12 cellular contexts compared by ENCODE assay signal in genomic region chr19:4900879-4901278, GRCh38. TPM values are rescaled to one million over a fixed set of nuclear protein-coding genes. Genes with fewer than 3 reads are reported as not detected.
DNase-seq lines count a peak whose midpoint lies in the region; ATAC-seq and TF ChIP-seq lines count a peak whose summit lies in the region.
"Not testable (repeated sequence)": the region's sequence is repeated elsewhere in the genome, so short reads cannot be mapped to it uniquely, and the experiment has no call there.
"Had no signal": no experiment of that assay in that cellular context is flagged by ENCODE, and none has a peak within 500 bp of the region (broad histone marks: within the 10 kb centered on the region; RNA-seq: fewer than 3 reads in every experiment).

No MANE protein-coding gene starts in this region.

- H3K4me3 ChIP-seq in BLaER1; HL-60 (replicated peaks; ENCODE audit: insufficient read depth, low read length); spleen: not testable (repeated sequence)

- TF ChIP-seq POLR2A in spleen (IDR thresholded peaks at IDR 0.05) = not testable (repeated sequence)

- H3K36me3 ChIP-seq in BLaER1 = not testable (repeated sequence)
- peaks cover 0 to 16% (median 0%) of the 10 kb centered on the region in 6 donors for H3K36me3 ChIP-seq in spleen

- TF ChIP-seq CTCF in HL-60 (IDR thresholded peaks at IDR 0.05; ENCODE audit: insufficient read depth, low read length); spleen (IDR thresholded peaks at IDR 0.05 in 8 of 11, conservative IDR thresholded peaks at IDR 0.05 in 3 of 11): not testable (repeated sequence)

- not testable (repeated sequence) for H3K9me3 ChIP-seq in BLaER1, spleen

- DNase-seq in HL-60 (ENCODE audit: low read depth in 1 of 2, low spot score in 1 of 2) (peak; percentile 88 to 95), MV-4-11 (lab: John Stamatoyannopoulos, UW) (peak; percentile 99), NOMO-1 treated with dmso at 0.1 percent for 144 hours (lab: John Stamatoyannopoulos, UW; ENCODE audit: unreplicated experiment) (peak; percentile 83), SIG-M5 treated with dmso at 0.1 percent for 504 hours (lab: John Stamatoyannopoulos, UW; ENCODE audit: unreplicated experiment) (peak; percentile 60), Right ventricle myocardium inferior (ENCODE audit: missing footprints) (peak; percentile 80), spleen (peak; percentile 74)

- ATAC-seq in Right ventricle myocardium inferior = not testable (repeated sequence)

- H3K27ac ChIP-seq in BLaER1 (peak overlapping the region; percentile 78), HL-60 (replicated peaks) (peak overlapping the region; percentile 77), spleen (peak overlapping the region in 4 of 8 donors; percentile 15 to 80 (median 65))

- peak overlapping the region; percentile 46 for H3K4me2 ChIP-seq in BLaER1

- H3K27me3 ChIP-seq in BLaER1; HL-60 (ENCODE audit: insufficient read depth, poor library complexity, severe bottlenecking); spleen (replicated peaks in 1 of 7): not testable (repeated sequence)

- H4K20me1 ChIP-seq in BLaER1 = not testable (repeated sequence)

- WGBS in spleen, 5 donors = 54 to 82% (median 58%) methylated on average over 13 of the region's 13 CpGs

- intact Hi-C loops in Right ventricle myocardium inferior (cut with DNase I); spleen (cut with DNase I; ENCODE audit: low total_unique reads): not testable (repeated sequence)

- H3K9ac ChIP-seq in BLaER1 = 0 out of 2 replicates have a peak overlapping the region, but pooled peaks have one; percentile 11

- H3K4me1 ChIP-seq in BLaER1 (peaks cover 86% of the 10 kb centered on the region), spleen (peaks cover 0 to 41% (median 12%) of the 10 kb centered on the region in 6 donors)

RNA-seq across cellular contexts. Expression of gene ARRDC5, which starts 1.8 kb away (rescaled TPM):
- total RNA-seq in Right ventricle myocardium inferior = not detected
- total RNA-seq in spleen = 1 to 10 TPM; 4.1 to 9.4 (median 7.3) TPM
- polyA plus RNA-seq in spleen = 1 to 10 TPM; 1.4 to 1.9 (median 1.6) TPM
- total RNA-seq: G401, H1, H9 had no signal
- polyA plus RNA-seq: A549, BJ, H1 had no signal

RNA-seq across cellular contexts. Expression of gene UHRF1, which starts 8.4 kb away (rescaled TPM):
- 2.3 TPM for total RNA-seq in Right ventricle myocardium inferior
- 10 to 100 TPM in 1 of 7 donors, 1 to 10 TPM in 6; 2.1 to 10.8 (median 5.9) TPM for total RNA-seq in spleen
- 1 to 10 TPM; 1.5 to 6.8 (median 3.3) TPM for polyA plus RNA-seq in spleen

RNA-seq across cellular contexts. Expression of gene PLIN3, which starts 33.4 kb away (rescaled TPM):
- 34.0 TPM for total RNA-seq in Right ventricle myocardium inferior
- total RNA-seq in spleen = 10 to 100 TPM; 26.7 to 63.5 (median 46.9) TPM
- 10 to 100 TPM; 28.0 to 40.0 (median 29.3) TPM for polyA plus RNA-seq in spleen
